In genomic region chr20:38645980-38646858, GRCh38 we compare ENCODE assay signal across 1 cellular context.
TF ChIP-seq lines count a peak whose summit lies in the region.

No MANE protein-coding gene starts in this region.

TF ChIP-seq in HEK293, 187 proteins besides CTCF, POLR2A, EP300 and RAD21 (continued from another document and continues in another):
- TF ChIP-seq ZNF639 (tag by site-specific recombination; IDR thresholded peaks at IDR 0.05) (no peak), ZFHX2 (tag by site-specific recombination; conservative IDR thresholded peaks at IDR 0.05) (no peak), ZIC2 (tag by site-specific recombination; IDR thresholded peaks at IDR 0.05) (0 out of 2 replicates have a peak, but pooled peaks have one; percentile 27), ZNF26 (tag by site-specific recombination; IDR thresholded peaks at IDR 0.05) (no peak), PATZ1 (tag by site-specific recombination; IDR thresholded peaks at IDR 0.05) (0 out of 2 replicates have a peak, but pooled peaks have one; percentile 18), PRDM10 (tag by site-specific recombination; IDR thresholded peaks at IDR 0.05) (no peak), KLF9 (tag by site-specific recombination; IDR thresholded peaks at IDR 0.05; ENCODE audit: low read depth) (peak; percentile 96), SP7 (tag by site-specific recombination; IDR thresholded peaks at IDR 0.05) (peak; percentile 49; the same call in 1 of the 2 replicates), ZSCAN5A (tag by site-specific recombination; IDR thresholded peaks at IDR 0.05) (0 out of 2 replicates have a peak, but pooled peaks have one; percentile 37), ZBTB10 (tag by site-specific recombination; IDR thresholded peaks at IDR 0.05) (no peak), ZNF169 (tag by site-specific recombination; IDR thresholded peaks at IDR 0.05) (no peak), ZNF426 (tag by site-specific recombination; IDR thresholded peaks at IDR 0.05) (no peak), SP3 (tag by site-specific recombination; IDR thresholded peaks at IDR 0.05) (peak; percentile 53), KLF17 (tag by site-specific recombination; IDR thresholded peaks at IDR 0.05) (0 out of 2 replicates have a peak, but pooled peaks have one; percentile 24), ZNF23 (tag by site-specific recombination; IDR thresholded peaks at IDR 0.05; ENCODE audit: borderline replicate concordance) (no peak), ZNF837 (tag by site-specific recombination; IDR thresholded peaks at IDR 0.05) (no peak), EGR2 (tag by site-specific recombination; IDR thresholded peaks at IDR 0.05; ENCODE audit: low read depth) (no peak), OVOL3 (tag by site-specific recombination; IDR thresholded peaks at IDR 0.05) (no peak), SALL2 (tag by site-specific recombination; IDR thresholded peaks at IDR 0.05; ENCODE audit: borderline replicate concordance) (no peak), KLF1 (tag by site-specific recombination; IDR thresholded peaks at IDR 0.05) (peak; percentile 31; the same call in 1 of the 2 replicates), ZNF518A (tag by site-specific recombination; conservative IDR thresholded peaks at IDR 0.05; ENCODE audit: low read depth) (no peak), ZNF16 (tag by site-specific recombination; IDR thresholded peaks at IDR 0.05; ENCODE audit: low read depth) (no peak), ZNF561 (tag by site-specific recombination; IDR thresholded peaks at IDR 0.05; ENCODE audit: borderline replicate concordance) (0 out of 2 replicates have a peak, but pooled peaks have one; percentile 49), ZNF596 (tag by site-specific recombination; IDR thresholded peaks at IDR 0.05) (no peak), ZNF341 (tag by site-specific recombination; IDR thresholded peaks at IDR 0.05; ENCODE audit: low read depth) (peak; percentile 20; the same call in 1 of the 2 replicates), ZNF391 (tag by site-specific recombination; IDR thresholded peaks at IDR 0.05; ENCODE audit: borderline replicate concordance, low read depth) (peak; percentile 64; the same call in 1 of the 2 replicates), ZBTB8A (tag by site-specific recombination; IDR thresholded peaks at IDR 0.05) (0 out of 2 replicates have a peak, but pooled peaks have one; percentile 19), ZBTB20 (tag by site-specific recombination; IDR thresholded peaks at IDR 0.05) (no peak), SETDB1 (IDR thresholded peaks at IDR 0.05; ENCODE audit: insufficient read length, low read length) (no peak), ZEB2 (tag by site-specific recombination; IDR thresholded peaks at IDR 0.05) (0 out of 2 replicates have a peak, but pooled peaks have one; percentile 49), PRDM4 (tag by site-specific recombination; IDR thresholded peaks at IDR 0.05) (peak; percentile 98), ZBTB7A (tag by site-specific recombination; IDR thresholded peaks at IDR 0.05; ENCODE audit: low read depth) (no peak), ZNF530 (tag by site-specific recombination; IDR thresholded peaks at IDR 0.05; ENCODE audit: low read depth) (no peak), TRIM28 (IDR thresholded peaks at IDR 0.05; ENCODE audit: borderline replicate concordance, low read length) (no peak), ZNF19 (tag by site-specific recombination; IDR thresholded peaks at IDR 0.05; ENCODE audit: low read depth) (no peak)
